In genomic region chrX:73855546-73855945, GRCh38 we compare ENCODE assay signal across 8 cellular contexts. TPM values are rescaled to one million over a fixed set of nuclear protein-coding genes. Genes with fewer than 3 reads are reported as not detected.
DNase-seq lines count a peak whose midpoint lies in the region; ATAC-seq lines count a peak whose summit lies in the region.

No MANE protein-coding gene starts in this region.

- H3K4me3 Mint-ChIP-seq in CD4-positive, CD25-positive, alpha-beta regulatory T cell, result peak overlapping the region in 1 of 4 donors; percentile 36
- H3K4me3 Mint-ChIP-seq in memory B cell, result no peak overlapping the region

- no peaks in the 10 kb centered on the region for H3K27me3 Mint-ChIP-seq in CD4-positive, CD25-positive, alpha-beta regulatory T cell
- H3K27me3 Mint-ChIP-seq in memory B cell, result no peaks in the 10 kb centered on the region

- no peaks in the 10 kb centered on the region for H3K4me1 ChIP-seq in CD4-positive, CD25-positive, alpha-beta regulatory T cell (ENCODE audit: control insufficient read depth, insufficient read depth, low read length, poor library complexity, severe bottlenecking)

- no peak overlapping the region for H3K4me3 ChIP-seq in CD4-positive, CD25-positive, alpha-beta regulatory T cell (ENCODE audit: low read depth, low read length)

- H3K27ac ChIP-seq in CD4-positive, CD25-positive, alpha-beta regulatory T cell (ENCODE audit: insufficient read depth, low read length, poor library complexity, severe bottlenecking), result no peak overlapping the region

- no peaks in the 10 kb centered on the region for H3K36me3 ChIP-seq in CD4-positive, CD25-positive, alpha-beta regulatory T cell (ENCODE audit: control insufficient read depth, insufficient read depth, low read length)

- H3K4me1 Mint-ChIP-seq in CD4-positive, CD25-positive, alpha-beta regulatory T cell, result peaks cover 0 to 6% (median 3%) of the 10 kb centered on the region in 4 donors
- H3K4me1 Mint-ChIP-seq in memory B cell, result no peaks in the 10 kb centered on the region

- H3K9me3 ChIP-seq in CD4-positive, CD25-positive, alpha-beta regulatory T cell (ENCODE audit: control insufficient read depth in 2 of 2, low read length in 2 of 2), result peaks cover 0 to 5% of the 10 kb centered on the region in 2 experiments

- peaks cover 0 to 4% (median 0%) of the 10 kb centered on the region in 7 donors for H3K9me3 Mint-ChIP-seq in CD4-positive, CD25-positive, alpha-beta regulatory T cell
- H3K9me3 Mint-ChIP-seq in memory B cell, result peaks cover 6% of the 10 kb centered on the region

- H3K27ac Mint-ChIP-seq in CD4-positive, CD25-positive, alpha-beta regulatory T cell, result no peak overlapping the region
- H3K27ac Mint-ChIP-seq in memory B cell, result peak overlapping the region; percentile 12

- no peaks in the 10 kb centered on the region for H3K27me3 ChIP-seq in CD4-positive, CD25-positive, alpha-beta regulatory T cell (ENCODE audit: control insufficient read depth, insufficient read depth, low read length)

- H3K36me3 Mint-ChIP-seq in CD4-positive, CD25-positive, alpha-beta regulatory T cell, result no peaks in the 10 kb centered on the region
- H3K36me3 Mint-ChIP-seq in memory B cell, result no peaks in the 10 kb centered on the region

- no peak for ATAC-seq in CD4-positive, CD25-positive, alpha-beta regulatory T cell (ENCODE audit: low read depth in 2 of 2)
- no peak for ATAC-seq in memory B cell (ENCODE audit: low read depth)
- no peak for ATAC-seq in GM21528 (IDR thresholded peaks at IDR 0.05; ENCODE audit: low FRiP score, unreplicated experiment)

- peak; percentile 23 to 79 (median 78) for DNase-seq in CD4-positive, CD25-positive, alpha-beta regulatory T cell
- DNase-seq in HCEC 1CT, result peak; percentile 15
- peak; percentile 5 to 72 for DNase-seq in NCI-H446 (lab: John Stamatoyannopoulos, UW)
- DNase-seq in activated CD4-positive, alpha-beta T cell treated with anti-CD3 and anti-CD28 coated beads, Interleukin-2, amount 50 U/mL, for 1 hour, result peak; percentile 57
- DNase-seq in dermis blood vessel endothelial cell, result peak; percentile 74
- peak; percentile 49 to 62 for DNase-seq in memory B cell (ENCODE audit: low spot score in 2 of 2)
- peak; percentile 24 to 38 for DNase-seq in stimulated activated CD8-positive, alpha-beta memory T cell treated with anti-CD3 and anti-CD28 coated beads, Interleukin-2, amount 100 ng/mL, for 1 hour (ENCODE audit: low read depth in 2 of 2)

RNA-seq across cellular contexts. Expression of gene XIST, which starts 3.0 kb away (rescaled TPM):
- 455 TPM for total RNA-seq in CD4-positive, CD25-positive, alpha-beta regulatory T cell
- polyA plus RNA-seq in CD4-positive, CD25-positive, alpha-beta regulatory T cell, result 10 to 100 TPM in 2 of 4 donors, 1 to 10 TPM in 1, not detected in 1; 9.2 to 12.2 (median 10.9) TPM
- total RNA-seq in dermis blood vessel endothelial cell, result 0.19 and 101 TPM in 2 replicates

Comparison
In these comparisons a context has a peak if more than half of its experiments do, and no peak if none do; other contexts are left out.
1. DNase-seq: peak in every context shown above with its lines; median percentile 78 in CD4-positive, CD25-positive, alpha-beta regulatory T cell; 74 in dermis blood vessel endothelial cell; 57 in activated CD4-positive, alpha-beta T cell treated with anti-CD3 and anti-CD28 coated beads, Interleukin-2, amount 50 U/mL, for 1 hour; 56 in memory B cell; 38 in NCI-H446; 31 in stimulated activated CD8-positive, alpha-beta memory T cell treated with anti-CD3 and anti-CD28 coated beads, Interleukin-2, amount 100 ng/mL, for 1 hour; 15 in HCEC 1CT.